ENCODE assay signal across 1 cellular context in the genomic region with DNA sequence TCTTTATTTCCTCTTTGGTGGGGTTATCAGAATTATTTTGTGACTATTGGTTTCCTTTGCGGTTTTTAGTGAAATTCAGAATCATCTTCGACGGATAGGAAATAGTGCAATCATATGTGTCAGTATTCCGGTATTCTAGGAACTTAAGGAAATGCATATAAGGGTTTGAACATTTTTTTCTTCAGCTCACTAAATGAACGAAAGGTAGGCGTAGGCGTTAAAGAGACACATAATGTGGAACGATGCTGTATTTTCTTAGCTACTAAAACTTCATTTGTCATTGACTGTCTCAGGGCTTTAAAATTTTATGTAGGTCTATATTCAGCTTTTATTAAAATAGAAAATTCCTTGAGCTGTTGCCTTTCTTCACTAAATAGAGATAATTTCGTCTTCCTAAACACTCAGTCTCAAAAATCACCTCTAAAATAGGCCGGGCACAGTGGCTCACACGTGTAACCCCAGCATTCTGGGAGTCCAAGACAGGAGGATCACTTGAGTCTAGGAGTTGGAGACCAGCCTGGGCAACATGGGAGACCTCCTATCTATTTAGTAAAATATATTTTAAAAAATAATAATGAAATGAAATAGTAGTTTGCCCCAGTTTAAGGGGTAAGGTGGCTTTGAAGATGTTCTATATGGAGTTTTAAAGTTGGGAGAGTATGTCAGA.
A peak's percentile ranks its signal among the peaks of the same experiment; 100 is the strongest.
TF ChIP-seq lines count a peak whose summit lies in the region.

No MANE protein-coding gene starts in this region.

TF ChIP-seq in K562, 482 proteins besides CTCF, POLR2A, EP300 and RAD21 (continued from another document and continues in another):
- TF ChIP-seq, protein P1, sequence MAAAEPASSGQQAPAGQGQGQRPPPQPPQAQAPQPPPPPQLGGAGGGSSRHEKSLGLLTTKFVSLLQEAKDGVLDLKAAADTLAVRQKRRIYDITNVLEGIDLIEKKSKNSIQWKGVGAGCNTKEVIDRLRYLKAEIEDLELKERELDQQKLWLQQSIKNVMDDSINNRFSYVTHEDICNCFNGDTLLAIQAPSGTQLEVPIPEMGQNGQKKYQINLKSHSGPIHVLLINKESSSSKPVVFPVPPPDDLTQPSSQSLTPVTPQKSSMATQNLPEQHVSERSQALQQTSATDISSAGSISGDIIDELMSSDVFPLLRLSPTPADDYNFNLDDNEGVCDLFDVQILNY (CRISPR knock-in tag; IDR thresholded peaks at IDR 0.05) = no peak
- TF ChIP-seq, protein P2, sequence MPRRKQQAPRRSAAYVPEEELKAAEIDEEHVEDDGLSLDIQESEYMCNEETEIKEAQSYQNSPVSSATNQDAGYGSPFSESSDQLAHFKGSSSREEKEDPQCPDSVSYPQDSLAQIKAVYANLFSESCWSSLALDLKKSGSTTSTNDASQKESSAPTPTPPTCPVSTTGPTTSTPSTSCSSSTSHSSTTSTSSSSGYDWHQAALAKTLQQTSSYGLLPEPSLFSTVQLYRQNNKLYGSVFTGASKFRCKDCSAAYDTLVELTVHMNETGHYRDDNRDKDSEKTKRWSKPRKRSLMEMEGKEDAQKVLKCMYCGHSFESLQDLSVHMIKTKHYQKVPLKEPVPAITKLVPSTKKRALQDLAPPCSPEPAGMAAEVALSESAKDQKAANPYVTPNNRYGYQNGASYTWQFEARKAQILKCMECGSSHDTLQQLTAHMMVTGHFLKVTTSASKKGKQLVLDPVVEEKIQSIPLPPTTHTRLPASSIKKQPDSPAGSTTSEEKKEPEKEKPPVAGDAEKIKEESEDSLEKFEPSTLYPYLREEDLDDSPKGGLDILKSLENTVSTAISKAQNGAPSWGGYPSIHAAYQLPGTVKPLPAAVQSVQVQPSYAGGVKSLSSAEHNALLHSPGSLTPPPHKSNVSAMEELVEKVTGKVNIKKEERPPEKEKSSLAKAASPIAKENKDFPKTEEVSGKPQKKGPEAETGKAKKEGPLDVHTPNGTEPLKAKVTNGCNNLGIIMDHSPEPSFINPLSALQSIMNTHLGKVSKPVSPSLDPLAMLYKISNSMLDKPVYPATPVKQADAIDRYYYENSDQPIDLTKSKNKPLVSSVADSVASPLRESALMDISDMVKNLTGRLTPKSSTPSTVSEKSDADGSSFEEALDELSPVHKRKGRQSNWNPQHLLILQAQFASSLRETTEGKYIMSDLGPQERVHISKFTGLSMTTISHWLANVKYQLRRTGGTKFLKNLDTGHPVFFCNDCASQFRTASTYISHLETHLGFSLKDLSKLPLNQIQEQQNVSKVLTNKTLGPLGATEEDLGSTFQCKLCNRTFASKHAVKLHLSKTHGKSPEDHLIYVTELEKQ (CRISPR knock-in tag; IDR thresholded peaks at IDR 0.05) = no peak
- no peak for TF ChIP-seq STAG1 (CRISPR knock-in tag; IDR thresholded peaks at IDR 0.05; ENCODE audit: borderline replicate concordance)
- no peak for TF ChIP-seq SMARCC2 (IDR thresholded peaks at IDR 0.05; ENCODE audit: low read depth)
- TF ChIP-seq HSF4 (CRISPR knock-in tag; IDR thresholded peaks at IDR 0.05; ENCODE audit: borderline replicate concordance) = no peak
- TF ChIP-seq NR2C1 (IDR thresholded peaks at IDR 0.05) = no peak
- TF ChIP-seq NR2C1 (tag; IDR thresholded peaks at IDR 0.05) = no peak
- TF ChIP-seq ZKSCAN1 (IDR thresholded peaks at IDR 0.05; ENCODE audit: low read depth, low read length) = no peak
- no peak for TF ChIP-seq CHD1 (IDR thresholded peaks at IDR 0.05; ENCODE audit: low read length)
- TF ChIP-seq HNRNPL (IDR thresholded peaks at IDR 0.05; ENCODE audit: low read depth, low read length) = no peak
- TF ChIP-seq, protein P3, sequence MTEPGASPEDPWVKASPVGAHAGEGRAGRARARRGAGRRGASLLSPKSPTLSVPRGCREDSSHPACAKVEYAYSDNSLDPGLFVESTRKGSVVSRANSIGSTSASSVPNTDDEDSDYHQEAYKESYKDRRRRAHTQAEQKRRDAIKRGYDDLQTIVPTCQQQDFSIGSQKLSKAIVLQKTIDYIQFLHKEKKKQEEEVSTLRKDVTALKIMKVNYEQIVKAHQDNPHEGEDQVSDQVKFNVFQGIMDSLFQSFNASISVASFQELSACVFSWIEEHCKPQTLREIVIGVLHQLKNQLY (CRISPR knock-in tag; conservative IDR thresholded peaks at IDR 0.05) = no peak
- TF ChIP-seq, protein P4, sequence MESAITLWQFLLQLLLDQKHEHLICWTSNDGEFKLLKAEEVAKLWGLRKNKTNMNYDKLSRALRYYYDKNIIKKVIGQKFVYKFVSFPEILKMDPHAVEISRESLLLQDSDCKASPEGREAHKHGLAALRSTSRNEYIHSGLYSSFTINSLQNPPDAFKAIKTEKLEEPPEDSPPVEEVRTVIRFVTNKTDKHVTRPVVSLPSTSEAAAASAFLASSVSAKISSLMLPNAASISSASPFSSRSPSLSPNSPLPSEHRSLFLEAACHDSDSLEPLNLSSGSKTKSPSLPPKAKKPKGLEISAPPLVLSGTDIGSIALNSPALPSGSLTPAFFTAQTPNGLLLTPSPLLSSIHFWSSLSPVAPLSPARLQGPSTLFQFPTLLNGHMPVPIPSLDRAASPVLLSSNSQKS (CRISPR knock-in tag; IDR thresholded peaks at IDR 0.05) = no peak
- TF ChIP-seq ESRRA (IDR thresholded peaks at IDR 0.05; ENCODE audit: borderline replicate concordance, low read depth) = 0 out of 2 replicates have a peak, but pooled peaks have one; percentile 57
- no peak for TF ChIP-seq ZNF444 (CRISPR knock-in tag; IDR thresholded peaks at IDR 0.05)
- TF ChIP-seq, protein P5, sequence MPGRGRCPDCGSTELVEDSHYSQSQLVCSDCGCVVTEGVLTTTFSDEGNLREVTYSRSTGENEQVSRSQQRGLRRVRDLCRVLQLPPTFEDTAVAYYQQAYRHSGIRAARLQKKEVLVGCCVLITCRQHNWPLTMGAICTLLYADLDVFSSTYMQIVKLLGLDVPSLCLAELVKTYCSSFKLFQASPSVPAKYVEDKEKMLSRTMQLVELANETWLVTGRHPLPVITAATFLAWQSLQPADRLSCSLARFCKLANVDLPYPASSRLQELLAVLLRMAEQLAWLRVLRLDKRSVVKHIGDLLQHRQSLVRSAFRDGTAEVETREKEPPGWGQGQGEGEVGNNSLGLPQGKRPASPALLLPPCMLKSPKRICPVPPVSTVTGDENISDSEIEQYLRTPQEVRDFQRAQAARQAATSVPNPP (IDR thresholded peaks at IDR 0.05; ENCODE audit: borderline replicate concordance, insufficient read depth, insufficient read length) = no peak
- TF ChIP-seq SMARCB1 (IDR thresholded peaks at IDR 0.05; ENCODE audit: insufficient read length, low read depth) = peak; percentile 18
- TF ChIP-seq, protein P6, sequence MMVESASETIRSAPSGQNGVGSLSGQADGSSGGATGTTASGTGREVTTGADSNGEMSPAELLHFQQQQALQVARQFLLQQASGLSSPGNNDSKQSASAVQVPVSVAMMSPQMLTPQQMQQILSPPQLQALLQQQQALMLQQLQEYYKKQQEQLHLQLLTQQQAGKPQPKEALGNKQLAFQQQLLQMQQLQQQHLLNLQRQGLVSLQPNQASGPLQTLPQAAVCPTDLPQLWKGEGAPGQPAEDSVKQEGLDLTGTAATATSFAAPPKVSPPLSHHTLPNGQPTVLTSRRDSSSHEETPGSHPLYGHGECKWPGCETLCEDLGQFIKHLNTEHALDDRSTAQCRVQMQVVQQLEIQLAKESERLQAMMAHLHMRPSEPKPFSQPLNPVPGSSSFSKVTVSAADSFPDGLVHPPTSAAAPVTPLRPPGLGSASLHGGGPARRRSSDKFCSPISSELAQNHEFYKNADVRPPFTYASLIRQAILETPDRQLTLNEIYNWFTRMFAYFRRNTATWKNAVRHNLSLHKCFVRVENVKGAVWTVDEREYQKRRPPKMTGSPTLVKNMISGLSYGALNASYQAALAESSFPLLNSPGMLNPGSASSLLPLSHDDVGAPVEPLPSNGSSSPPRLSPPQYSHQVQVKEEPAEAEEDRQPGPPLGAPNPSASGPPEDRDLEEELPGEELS (CRISPR knock-in tag; IDR thresholded peaks at IDR 0.05; ENCODE audit: borderline replicate concordance) = no peak
- TF ChIP-seq XRCC3 (IDR thresholded peaks at IDR 0.05) = no peak
- TF ChIP-seq TCF3 (CRISPR knock-in tag; IDR thresholded peaks at IDR 0.05) = peak; percentile 27; the same call in 1 of the 2 replicates
- no peak for TF ChIP-seq PHTF2 (CRISPR knock-in tag; IDR thresholded peaks at IDR 0.05)
- TF ChIP-seq FOXP1 (CRISPR knock-in tag; IDR thresholded peaks at IDR 0.05) = no peak
- no peak for TF ChIP-seq ZNF239 (CRISPR knock-in tag; IDR thresholded peaks at IDR 0.05)
- no peak; the same call in 1 of the 2 replicates for TF ChIP-seq PHF8 (IDR thresholded peaks at IDR 0.05; ENCODE audit: borderline replicate concordance, low read length)
- 0 out of 2 replicates have a peak, but pooled peaks have one; percentile 56 for TF ChIP-seq ZNF586 (CRISPR knock-in tag; conservative IDR thresholded peaks at IDR 0.05)
- no peak for TF ChIP-seq SREBF2 (CRISPR knock-in tag; IDR thresholded peaks at IDR 0.05)
- no peak for TF ChIP-seq MYBL2 (IDR thresholded peaks at IDR 0.05; ENCODE audit: low read depth)
- TF ChIP-seq MYBL2 (CRISPR knock-in tag; IDR thresholded peaks at IDR 0.05; ENCODE audit: borderline replicate concordance) = no peak
- no peak for TF ChIP-seq ZNF274 (IDR thresholded peaks at IDR 0.05; ENCODE audit: borderline replicate concordance, low read depth, low read length)
- TF ChIP-seq ZNF584 (CRISPR knock-in tag; IDR thresholded peaks at IDR 0.05; ENCODE audit: low read depth) = no peak
- TF ChIP-seq, protein P7, sequence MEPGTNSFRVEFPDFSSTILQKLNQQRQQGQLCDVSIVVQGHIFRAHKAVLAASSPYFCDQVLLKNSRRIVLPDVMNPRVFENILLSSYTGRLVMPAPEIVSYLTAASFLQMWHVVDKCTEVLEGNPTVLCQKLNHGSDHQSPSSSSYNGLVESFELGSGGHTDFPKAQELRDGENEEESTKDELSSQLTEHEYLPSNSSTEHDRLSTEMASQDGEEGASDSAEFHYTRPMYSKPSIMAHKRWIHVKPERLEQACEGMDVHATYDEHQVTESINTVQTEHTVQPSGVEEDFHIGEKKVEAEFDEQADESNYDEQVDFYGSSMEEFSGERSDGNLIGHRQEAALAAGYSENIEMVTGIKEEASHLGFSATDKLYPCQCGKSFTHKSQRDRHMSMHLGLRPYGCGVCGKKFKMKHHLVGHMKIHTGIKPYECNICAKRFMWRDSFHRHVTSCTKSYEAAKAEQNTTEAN (CRISPR knock-in tag; IDR thresholded peaks at IDR 0.05) = 0 out of 2 replicates have a peak, but pooled peaks have one; percentile 16
- TF ChIP-seq, protein P8, sequence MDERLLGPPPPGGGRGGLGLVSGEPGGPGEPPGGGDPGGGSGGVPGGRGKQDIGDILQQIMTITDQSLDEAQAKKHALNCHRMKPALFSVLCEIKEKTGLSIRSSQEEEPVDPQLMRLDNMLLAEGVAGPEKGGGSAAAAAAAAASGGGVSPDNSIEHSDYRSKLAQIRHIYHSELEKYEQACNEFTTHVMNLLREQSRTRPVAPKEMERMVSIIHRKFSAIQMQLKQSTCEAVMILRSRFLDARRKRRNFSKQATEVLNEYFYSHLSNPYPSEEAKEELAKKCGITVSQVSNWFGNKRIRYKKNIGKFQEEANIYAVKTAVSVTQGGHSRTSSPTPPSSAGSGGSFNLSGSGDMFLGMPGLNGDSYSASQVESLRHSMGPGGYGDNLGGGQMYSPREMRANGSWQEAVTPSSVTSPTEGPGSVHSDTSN (CRISPR knock-in tag; IDR thresholded peaks at IDR 0.05; ENCODE audit: low read depth) = no peak
- TF ChIP-seq, protein P8 (tag; conservative IDR thresholded peaks at IDR 0.05; ENCODE audit: low read depth) = no peak
- TF ChIP-seq, protein P9, sequence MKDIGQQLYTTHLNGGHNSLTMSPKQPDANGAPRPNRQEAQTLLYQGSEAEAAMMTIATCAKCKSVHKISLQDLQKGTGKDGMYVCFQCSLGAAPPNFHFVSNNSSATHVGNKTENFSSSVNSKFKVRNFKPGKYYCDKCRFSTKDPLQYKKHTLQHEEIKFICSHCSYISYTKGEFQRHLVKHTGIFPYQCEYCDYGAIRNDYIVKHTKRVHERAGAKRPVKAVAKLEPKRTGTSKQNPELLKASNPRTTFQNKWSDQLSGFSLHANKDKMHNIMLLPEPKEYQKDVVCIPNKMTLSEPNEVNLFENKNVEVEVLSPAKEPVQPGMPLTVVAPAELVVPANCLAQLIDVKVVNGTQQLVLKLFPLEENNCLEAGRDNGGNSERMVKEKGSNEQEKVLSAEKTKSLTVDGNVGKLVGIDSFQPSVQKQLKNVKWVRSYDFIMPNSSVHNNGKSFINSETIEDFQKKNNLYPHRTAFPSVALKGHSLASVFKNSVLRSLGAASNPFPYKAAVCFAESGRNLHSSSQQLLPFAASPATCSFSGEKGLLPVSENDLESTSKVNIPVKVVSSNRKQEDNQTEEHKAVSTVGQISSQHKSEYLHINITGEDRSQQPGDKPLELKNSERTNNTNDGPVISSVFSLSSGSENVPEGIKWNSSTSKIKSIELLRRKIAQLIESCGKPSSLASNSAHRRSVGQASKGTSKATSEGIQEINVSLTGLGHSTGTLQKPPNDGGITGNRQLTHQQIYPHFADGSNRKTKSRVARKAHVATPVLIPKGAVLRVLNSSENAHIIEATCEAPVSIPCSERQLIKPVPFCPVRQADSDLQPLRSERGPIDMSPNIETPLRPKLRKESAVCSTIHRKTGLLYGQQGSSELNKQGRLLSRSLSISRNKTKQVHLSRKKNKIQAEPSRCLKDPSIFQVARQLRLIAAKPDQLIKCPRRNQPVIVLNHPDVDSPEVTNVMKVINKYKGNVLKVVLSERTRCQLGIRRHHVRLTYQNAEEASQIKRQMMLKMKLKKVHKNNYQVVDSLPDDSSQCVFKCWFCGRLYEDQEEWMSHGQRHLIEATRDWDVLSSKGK (CRISPR knock-in tag; IDR thresholded peaks at IDR 0.05) = no peak
- 0 out of 2 replicates have a peak, but pooled peaks have one; percentile 16 for TF ChIP-seq ELF4 (CRISPR knock-in tag; IDR thresholded peaks at IDR 0.05)
- TF ChIP-seq, protein P10, sequence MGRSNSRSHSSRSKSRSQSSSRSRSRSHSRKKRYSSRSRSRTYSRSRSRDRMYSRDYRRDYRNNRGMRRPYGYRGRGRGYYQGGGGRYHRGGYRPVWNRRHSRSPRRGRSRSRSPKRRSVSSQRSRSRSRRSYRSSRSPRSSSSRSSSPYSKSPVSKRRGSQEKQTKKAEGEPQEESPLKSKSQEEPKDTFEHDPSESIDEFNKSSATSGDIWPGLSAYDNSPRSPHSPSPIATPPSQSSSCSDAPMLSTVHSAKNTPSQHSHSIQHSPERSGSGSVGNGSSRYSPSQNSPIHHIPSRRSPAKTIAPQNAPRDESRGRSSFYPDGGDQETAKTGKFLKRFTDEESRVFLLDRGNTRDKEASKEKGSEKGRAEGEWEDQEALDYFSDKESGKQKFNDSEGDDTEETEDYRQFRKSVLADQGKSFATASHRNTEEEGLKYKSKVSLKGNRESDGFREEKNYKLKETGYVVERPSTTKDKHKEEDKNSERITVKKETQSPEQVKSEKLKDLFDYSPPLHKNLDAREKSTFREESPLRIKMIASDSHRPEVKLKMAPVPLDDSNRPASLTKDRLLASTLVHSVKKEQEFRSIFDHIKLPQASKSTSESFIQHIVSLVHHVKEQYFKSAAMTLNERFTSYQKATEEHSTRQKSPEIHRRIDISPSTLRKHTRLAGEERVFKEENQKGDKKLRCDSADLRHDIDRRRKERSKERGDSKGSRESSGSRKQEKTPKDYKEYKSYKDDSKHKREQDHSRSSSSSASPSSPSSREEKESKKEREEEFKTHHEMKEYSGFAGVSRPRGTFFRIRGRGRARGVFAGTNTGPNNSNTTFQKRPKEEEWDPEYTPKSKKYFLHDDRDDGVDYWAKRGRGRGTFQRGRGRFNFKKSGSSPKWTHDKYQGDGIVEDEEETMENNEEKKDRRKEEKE (IDR thresholded peaks at IDR 0.05; ENCODE audit: borderline replicate concordance in 1 of 2, control insufficient read depth in 1 of 2, low read depth in 2 of 2, low read length in 1 of 2) = no peak
- TF ChIP-seq NFRKB (IDR thresholded peaks at IDR 0.05; ENCODE audit: low read depth) = peak; percentile 11; the same call in 1 of the 2 replicates
